ENCODE assay signal across 18 cellular contexts in the genomic region with DNA sequence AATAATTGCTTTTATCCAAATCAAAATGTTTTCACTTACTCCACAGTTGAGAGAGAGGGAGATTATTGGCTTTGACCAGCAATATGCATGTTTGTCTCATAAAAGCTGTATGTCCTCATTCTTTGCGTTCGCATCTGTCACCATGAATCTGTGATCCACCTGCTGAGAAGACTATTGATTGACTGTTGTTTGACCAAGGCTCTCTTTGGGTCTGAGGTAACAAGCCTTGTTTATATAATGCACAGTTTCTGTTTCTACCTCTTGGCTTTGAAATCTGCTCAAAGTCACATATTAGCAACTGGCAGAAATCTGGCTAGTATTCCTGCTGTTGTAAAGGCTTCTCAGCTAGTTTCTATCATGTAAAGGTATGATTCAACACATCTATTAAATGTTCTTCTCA.
DNase-seq lines count a peak whose midpoint lies in the region; ATAC-seq and TF ChIP-seq lines count a peak whose summit lies in the region.
"Had no signal": no experiment of that assay in that cellular context is flagged by ENCODE, and none has a peak within 500 bp of the region (broad histone marks: within the 10 kb centered on the region; RNA-seq: fewer than 3 reads in every experiment).

No MANE protein-coding gene starts in this region.

- ATAC-seq in foreskin keratinocyte: no peak
- ATAC-seq: GM23338, K562 had no signal

- no peak for TF ChIP-seq CTCF in liver (IDR thresholded peaks at IDR 0.05; ENCODE audit: low read depth, low read length, missing input control)
- no peak for TF ChIP-seq CTCF in foreskin keratinocyte (conservative IDR thresholded peaks at IDR 0.05)

- DNase-seq in DMS153 (lab: John Stamatoyannopoulos, UW): peak; percentile 51
- no peak for DNase-seq in DMS153 treated with DMSO at 0.1 percent for 48 hours (lab: John Stamatoyannopoulos, UW; ENCODE audit: unreplicated experiment)
- DNase-seq in HuH-7.5 (ENCODE audit: low spot score): peak; percentile 14
- peak; percentile 14 for DNase-seq in NCI-H748 treated with DMSO at 0.1 percent for 48 hours (lab: John Stamatoyannopoulos, UW)
- DNase-seq in GDM1 (lab: John Stamatoyannopoulos, UW): no peak
- no peak for DNase-seq in DMS 273 (lab: John Stamatoyannopoulos, UW; ENCODE audit: unreplicated experiment)
- no peak for DNase-seq in foreskin keratinocyte
- DNase-seq: Calu3; CD4-positive, CD25-positive, alpha-beta regulatory T cell; NCI-H1436 treated with DMSO at 0.1 percent for 48 hours; NCI-H2107; NCI-H226; Right ventricle myocardium superior had no signal

- no peaks in the 10 kb centered on the region for H3K36me3 ChIP-seq in liver (ENCODE audit: control insufficient read depth in 4 of 4, insufficient read depth in 3 of 4, low read depth in 1 of 4, low read length in 3 of 4)

- no peak overlapping the region for H3K9ac ChIP-seq in liver (ENCODE audit: low read depth in 1 of 2, low read length in 2 of 2)

- H3K27ac ChIP-seq in liver (ENCODE audit: low read depth in 1 of 2, low read length in 2 of 2) (peak overlapping the region; percentile 60 to 73), foreskin keratinocyte (no peak overlapping the region)
- H3K27ac ChIP-seq: 22Rv1, HL-60 had no signal

- H3K4me3 ChIP-seq in liver (ENCODE audit: low read depth in 1 of 3, low read length in 3 of 3): no peak overlapping the region
- H3K4me3 ChIP-seq: GM23338, K562 had no signal

- peaks cover 0 to 16% (median 14%) of the 10 kb centered on the region in 4 donors for H3K4me1 ChIP-seq in liver (ENCODE audit: control insufficient read depth in 4 of 4, insufficient read depth in 4 of 4, low read length in 3 of 4)
- no peaks in the 10 kb centered on the region for H3K4me1 ChIP-seq in foreskin keratinocyte

- H3K27me3 ChIP-seq in liver (ENCODE audit: control insufficient read depth in 4 of 4, insufficient read depth in 4 of 4, low read length in 3 of 4) (no peaks in the 10 kb centered on the region), foreskin keratinocyte (peaks cover 98% of the 10 kb centered on the region)

- H3K9me3 ChIP-seq in liver (ENCODE audit: control insufficient read depth in 4 of 4, low read length in 3 of 4): no peaks in the 10 kb centered on the region

- WGBS in liver: 49% methylated on average over 2 of the region's 2 CpGs

- TF ChIP-seq RAD21 in liver (IDR thresholded peaks at IDR 0.05): peak; percentile 4 to 27

TF ChIP-seq in liver, 16 proteins besides CTCF, POLR2A, EP300 and RAD21:
- TF ChIP-seq GABPA (IDR thresholded peaks at IDR 0.05 in 1 of 2, conservative IDR thresholded peaks at IDR 0.05 in 1 of 2) (peak in 1 of 2 donors; percentile 11), ATF3 (IDR thresholded peaks at IDR 0.05) (peak; percentile 50), ZBTB33 (IDR thresholded peaks at IDR 0.05) (no peak), JUND (IDR thresholded peaks at IDR 0.05) (peak in 1 of 2 donors; percentile 23), HNF4G (IDR thresholded peaks at IDR 0.05) (no peak), NR2F2 (IDR thresholded peaks at IDR 0.05) (no peak), TAF1 (conservative IDR thresholded peaks at IDR 0.05) (no peak), RXRA (IDR thresholded peaks at IDR 0.05) (peak; percentile 35 to 41), FOXA1 (IDR thresholded peaks at IDR 0.05) (peak; percentile 61), FOXA2 (IDR thresholded peaks at IDR 0.05) (peak; percentile 88), YY1 (IDR thresholded peaks at IDR 0.05) (no peak), SP1 (IDR thresholded peaks at IDR 0.05) (peak; percentile 55), EGR1 (IDR thresholded peaks at IDR 0.05; ENCODE audit: low read depth in 2 of 2) (no peak), HNF4A (conservative IDR thresholded peaks at IDR 0.05) (peak; percentile 63 to 70)
- TF ChIP-seq, protein P1, sequence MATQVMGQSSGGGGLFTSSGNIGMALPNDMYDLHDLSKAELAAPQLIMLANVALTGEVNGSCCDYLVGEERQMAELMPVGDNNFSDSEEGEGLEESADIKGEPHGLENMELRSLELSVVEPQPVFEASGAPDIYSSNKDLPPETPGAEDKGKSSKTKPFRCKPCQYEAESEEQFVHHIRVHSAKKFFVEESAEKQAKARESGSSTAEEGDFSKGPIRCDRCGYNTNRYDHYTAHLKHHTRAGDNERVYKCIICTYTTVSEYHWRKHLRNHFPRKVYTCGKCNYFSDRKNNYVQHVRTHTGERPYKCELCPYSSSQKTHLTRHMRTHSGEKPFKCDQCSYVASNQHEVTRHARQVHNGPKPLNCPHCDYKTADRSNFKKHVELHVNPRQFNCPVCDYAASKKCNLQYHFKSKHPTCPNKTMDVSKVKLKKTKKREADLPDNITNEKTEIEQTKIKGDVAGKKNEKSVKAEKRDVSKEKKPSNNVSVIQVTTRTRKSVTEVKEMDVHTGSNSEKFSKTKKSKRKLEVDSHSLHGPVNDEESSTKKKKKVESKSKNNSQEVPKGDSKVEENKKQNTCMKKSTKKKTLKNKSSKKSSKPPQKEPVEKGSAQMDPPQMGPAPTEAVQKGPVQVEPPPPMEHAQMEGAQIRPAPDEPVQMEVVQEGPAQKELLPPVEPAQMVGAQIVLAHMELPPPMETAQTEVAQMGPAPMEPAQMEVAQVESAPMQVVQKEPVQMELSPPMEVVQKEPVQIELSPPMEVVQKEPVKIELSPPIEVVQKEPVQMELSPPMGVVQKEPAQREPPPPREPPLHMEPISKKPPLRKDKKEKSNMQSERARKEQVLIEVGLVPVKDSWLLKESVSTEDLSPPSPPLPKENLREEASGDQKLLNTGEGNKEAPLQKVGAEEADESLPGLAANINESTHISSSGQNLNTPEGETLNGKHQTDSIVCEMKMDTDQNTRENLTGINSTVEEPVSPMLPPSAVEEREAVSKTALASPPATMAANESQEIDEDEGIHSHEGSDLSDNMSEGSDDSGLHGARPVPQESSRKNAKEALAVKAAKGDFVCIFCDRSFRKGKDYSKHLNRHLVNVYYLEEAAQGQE (IDR thresholded peaks at IDR 0.05): peak; percentile 8
- TF ChIP-seq, protein P2, sequence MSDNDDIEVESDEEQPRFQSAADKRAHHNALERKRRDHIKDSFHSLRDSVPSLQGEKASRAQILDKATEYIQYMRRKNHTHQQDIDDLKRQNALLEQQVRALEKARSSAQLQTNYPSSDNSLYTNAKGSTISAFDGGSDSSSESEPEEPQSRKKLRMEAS (IDR thresholded peaks at IDR 0.05): no peak

Comparison
In these comparisons a context has a peak if more than half of its experiments do, and no peak if none do; other contexts are left out.
1. DNase-seq: peak in DMS153 (single experiment), HuH-7.5 (single experiment) and NCI-H748 treated with DMSO at 0.1 percent for 48 hours (single experiment); none in DMS153 treated with DMSO at 0.1 percent for 48 hours (single experiment), GDM1 (single experiment), DMS 273 (single experiment) and foreskin keratinocyte (0 of 2).